In the genomic region with DNA sequence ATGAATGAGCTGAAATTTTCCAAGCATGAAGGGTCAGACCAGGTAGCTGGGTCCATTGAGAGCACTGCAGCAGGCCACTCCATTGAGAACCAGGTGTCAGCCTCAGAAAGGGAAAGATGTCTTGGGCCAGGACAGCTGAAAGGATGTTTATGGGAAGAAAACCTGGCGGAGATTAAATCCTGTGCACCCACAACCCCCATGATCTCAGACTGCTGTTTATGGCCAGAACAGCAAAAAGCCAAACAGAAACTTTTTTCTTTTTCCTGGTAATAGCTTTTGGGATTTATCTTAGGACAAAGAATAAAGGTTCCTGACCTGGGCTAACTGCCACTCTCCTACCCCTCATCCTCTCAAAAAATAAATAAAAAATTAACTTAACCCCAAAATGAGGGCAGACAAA, we compare ENCODE assay signal across 1 cellular context.
A peak's percentile ranks its signal among the peaks of the same experiment; 100 is the strongest.
TF ChIP-seq lines count a peak whose summit lies in the region.

No MANE protein-coding gene starts in this region.

TF ChIP-seq in liver, 16 proteins besides CTCF, POLR2A, EP300 and RAD21 (continued from another document):
- TF ChIP-seq, protein P1, sequence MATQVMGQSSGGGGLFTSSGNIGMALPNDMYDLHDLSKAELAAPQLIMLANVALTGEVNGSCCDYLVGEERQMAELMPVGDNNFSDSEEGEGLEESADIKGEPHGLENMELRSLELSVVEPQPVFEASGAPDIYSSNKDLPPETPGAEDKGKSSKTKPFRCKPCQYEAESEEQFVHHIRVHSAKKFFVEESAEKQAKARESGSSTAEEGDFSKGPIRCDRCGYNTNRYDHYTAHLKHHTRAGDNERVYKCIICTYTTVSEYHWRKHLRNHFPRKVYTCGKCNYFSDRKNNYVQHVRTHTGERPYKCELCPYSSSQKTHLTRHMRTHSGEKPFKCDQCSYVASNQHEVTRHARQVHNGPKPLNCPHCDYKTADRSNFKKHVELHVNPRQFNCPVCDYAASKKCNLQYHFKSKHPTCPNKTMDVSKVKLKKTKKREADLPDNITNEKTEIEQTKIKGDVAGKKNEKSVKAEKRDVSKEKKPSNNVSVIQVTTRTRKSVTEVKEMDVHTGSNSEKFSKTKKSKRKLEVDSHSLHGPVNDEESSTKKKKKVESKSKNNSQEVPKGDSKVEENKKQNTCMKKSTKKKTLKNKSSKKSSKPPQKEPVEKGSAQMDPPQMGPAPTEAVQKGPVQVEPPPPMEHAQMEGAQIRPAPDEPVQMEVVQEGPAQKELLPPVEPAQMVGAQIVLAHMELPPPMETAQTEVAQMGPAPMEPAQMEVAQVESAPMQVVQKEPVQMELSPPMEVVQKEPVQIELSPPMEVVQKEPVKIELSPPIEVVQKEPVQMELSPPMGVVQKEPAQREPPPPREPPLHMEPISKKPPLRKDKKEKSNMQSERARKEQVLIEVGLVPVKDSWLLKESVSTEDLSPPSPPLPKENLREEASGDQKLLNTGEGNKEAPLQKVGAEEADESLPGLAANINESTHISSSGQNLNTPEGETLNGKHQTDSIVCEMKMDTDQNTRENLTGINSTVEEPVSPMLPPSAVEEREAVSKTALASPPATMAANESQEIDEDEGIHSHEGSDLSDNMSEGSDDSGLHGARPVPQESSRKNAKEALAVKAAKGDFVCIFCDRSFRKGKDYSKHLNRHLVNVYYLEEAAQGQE (IDR thresholded peaks at IDR 0.05), result no peak
- TF ChIP-seq YY1 (IDR thresholded peaks at IDR 0.05) (peak; percentile 47), RXRA (IDR thresholded peaks at IDR 0.05) (peak; percentile 71 to 82), SP1 (IDR thresholded peaks at IDR 0.05) (peak; percentile 35), FOXA1 (IDR thresholded peaks at IDR 0.05) (no peak)
